In genomic region chr10:43220971-43221418, GRCh38 we compare ENCODE assay signal across 16 cellular contexts. TPM values are rescaled to one million over a fixed set of nuclear protein-coding genes. Genes with fewer than 3 reads are reported as not detected.
DNase-seq lines count a peak whose midpoint lies in the region; ATAC-seq and TF ChIP-seq lines count a peak whose summit lies in the region.
"Had no signal": no experiment of that assay in that cellular context is flagged by ENCODE, and none has a peak within 500 bp of the region (broad histone marks: within the 10 kb centered on the region; RNA-seq: fewer than 3 reads in every experiment).

No MANE protein-coding gene starts in this region.

- no peaks in the 10 kb centered on the region for H3K36me3 Mint-ChIP-seq in activated naive CD4-positive, alpha-beta T cell treated with anti-CD3 and anti-CD28 coated beads for 36 hours (ENCODE audit: low read depth)
- H3K36me3 Mint-ChIP-seq in stimulated activated naive CD8-positive, alpha-beta T cell treated with anti-CD3 and anti-CD28 coated beads, Interleukin-15, Interleukin-2, amounts not matched to agents 100 ng/mL and 50 ng/mL, for 24 hours (ENCODE audit: low read depth), result no peaks in the 10 kb centered on the region
- H3K36me3 Mint-ChIP-seq in CD4-positive, alpha-beta T cell (ENCODE audit: low read depth), result no peaks in the 10 kb centered on the region
- H3K36me3 Mint-ChIP-seq: stimulated activated naive B cell treated with anti-CD40 and anti-IgM and Interleukin-4, amounts not matched to agents 10 μg/mL and 1 μg/mL and 100 μg/mL, for 72 hours had no signal

- peak; percentile 4 for DNase-seq in activated naive CD4-positive, alpha-beta T cell treated with anti-CD3 and anti-CD28 coated beads for 36 hours
- DNase-seq in activated naive CD4-positive, alpha-beta T cell treated with Interleukin-2 at 50 U/mL for 16 hours, result no peak
- DNase-seq in Right ventricle myocardium superior (peak; percentile 22), esophagus squamous epithelium (lab: John Stamatoyannopoulos, UW) (no peak)
- DNase-seq in CD4-positive, alpha-beta T cell, result no peak
- DNase-seq: activated T-cell treated with anti-CD3 and anti-CD28 coated beads, Interleukin-2, amount 50 U/mL, for 72 hours; GDM1; NCI-H187; NCI-H524 treated with DMSO at 0.1 percent for 48 hours; stimulated activated naive B cell treated with anti-CD40 and anti-IgM and Interleukin-4, amounts not matched to agents 10 μg/mL and 1 μg/mL and 100 μg/mL, for 72 hours had no signal

- CTCF ChIA-PET in activated naive CD4-positive, alpha-beta T cell treated with anti-CD3 and anti-CD28 coated beads for 36 hours (lab: Charles Lee), result no interaction called here
- CTCF ChIA-PET in CD4-positive, alpha-beta T cell (lab: Charles Lee), result no interaction called here

- POLR2A ChIA-PET in CD4-positive, alpha-beta T cell (lab: Charles Lee), result no interaction called here

- no peaks in the 10 kb centered on the region for H3K4me1 ChIP-seq in esophagus squamous epithelium
- H3K4me1 ChIP-seq: Caco-2 had no signal

- no peaks in the 10 kb centered on the region for H3K9me3 Mint-ChIP-seq in activated naive CD4-positive, alpha-beta T cell treated with anti-CD3 and anti-CD28 coated beads for 36 hours
- no peaks in the 10 kb centered on the region for H3K9me3 Mint-ChIP-seq in stimulated activated naive CD8-positive, alpha-beta T cell treated with anti-CD3 and anti-CD28 coated beads, Interleukin-15, Interleukin-2, amounts not matched to agents 100 ng/mL and 50 ng/mL, for 24 hours
- no peaks in the 10 kb centered on the region for H3K9me3 Mint-ChIP-seq in CD4-positive, alpha-beta T cell
- H3K9me3 Mint-ChIP-seq: activated T-cell treated with anti-CD3 and anti-CD28 coated beads, Interleukin-2, amount 50 U/mL, for 72 hours; nephron progenitor cell; stimulated activated naive B cell treated with anti-CD40 and anti-IgM and Interleukin-4, amounts not matched to agents 10 μg/mL and 1 μg/mL and 100 μg/mL, for 72 hours had no signal

- no peak overlapping the region for H3K4me3 Mint-ChIP-seq in activated naive CD4-positive, alpha-beta T cell treated with anti-CD3 and anti-CD28 coated beads for 36 hours
- no peak overlapping the region for H3K4me3 Mint-ChIP-seq in stimulated activated naive CD8-positive, alpha-beta T cell treated with anti-CD3 and anti-CD28 coated beads, Interleukin-15, Interleukin-2, amounts not matched to agents 100 ng/mL and 50 ng/mL, for 24 hours
- H3K4me3 Mint-ChIP-seq in CD4-positive, alpha-beta T cell, result no peak overlapping the region
- H3K4me3 Mint-ChIP-seq: activated T-cell treated with anti-CD3 and anti-CD28 coated beads, Interleukin-2, amount 50 U/mL, for 72 hours; nephron progenitor cell; stimulated activated naive B cell treated with anti-CD40 and anti-IgM and Interleukin-4, amounts not matched to agents 10 μg/mL and 1 μg/mL and 100 μg/mL, for 72 hours had no signal

- no peak overlapping the region for H3K4me3 ChIP-seq in esophagus squamous epithelium

- H3K36me3 ChIP-seq in esophagus squamous epithelium, result no peaks in the 10 kb centered on the region

- no peak for TF ChIP-seq CTCF in esophagus squamous epithelium (IDR thresholded peaks at IDR 0.05)
- TF ChIP-seq CTCF in CD4-positive, alpha-beta T cell (IDR thresholded peaks at IDR 0.05), result no peak

- peaks cover 0 to 44% (median 0%) of the 10 kb centered on the region in 4 donors for H3K27me3 ChIP-seq in esophagus squamous epithelium
- H3K27me3 ChIP-seq in CD4-positive, alpha-beta T cell (ENCODE audit: control insufficient read depth, insufficient read depth, low read length), result no peaks in the 10 kb centered on the region

- no peaks in the 10 kb centered on the region for H3K4me1 Mint-ChIP-seq in activated naive CD4-positive, alpha-beta T cell treated with anti-CD3 and anti-CD28 coated beads for 36 hours (ENCODE audit: low read depth)
- H3K4me1 Mint-ChIP-seq in stimulated activated naive CD8-positive, alpha-beta T cell treated with anti-CD3 and anti-CD28 coated beads, Interleukin-15, Interleukin-2, amounts not matched to agents 100 ng/mL and 50 ng/mL, for 24 hours (ENCODE audit: low read depth), result peaks cover 19% of the 10 kb centered on the region
- peaks cover 5% of the 10 kb centered on the region for H3K4me1 Mint-ChIP-seq in CD4-positive, alpha-beta T cell (ENCODE audit: low read depth)

- intact Hi-C loops in activated naive CD4-positive, alpha-beta T cell treated with anti-CD3 and anti-CD28 coated beads for 36 hours (cut with micrococcal nuclease), result no loop called here
- intact Hi-C loops in Right ventricle myocardium superior (cut with DNase I), result no loop called here
- intact Hi-C loops in esophagus squamous epithelium (cut with DNase I), result no loop called here
- intact Hi-C loops in CD4-positive, alpha-beta T cell (cut with DNase I, micrococcal nuclease), result no loop called here

- H3K9me3 ChIP-seq in esophagus squamous epithelium, result no peaks in the 10 kb centered on the region
- H3K9me3 ChIP-seq in CD4-positive, alpha-beta T cell (ENCODE audit: control insufficient read depth, low read length), result no peaks in the 10 kb centered on the region
- H3K9me3 ChIP-seq: Caco-2 had no signal

- H3K27ac ChIP-seq in esophagus squamous epithelium, result no peak overlapping the region
- no peak overlapping the region for H3K27ac ChIP-seq in CD4-positive, alpha-beta T cell (ENCODE audit: low read depth, low read length)

- no peaks in the 10 kb centered on the region for H3K27me3 Mint-ChIP-seq in activated naive CD4-positive, alpha-beta T cell treated with anti-CD3 and anti-CD28 coated beads for 36 hours (ENCODE audit: low read depth)
- H3K27me3 Mint-ChIP-seq in stimulated activated naive CD8-positive, alpha-beta T cell treated with anti-CD3 and anti-CD28 coated beads, Interleukin-15, Interleukin-2, amounts not matched to agents 100 ng/mL and 50 ng/mL, for 24 hours, result no peaks in the 10 kb centered on the region
- H3K27me3 Mint-ChIP-seq in CD4-positive, alpha-beta T cell, result peaks cover 10% of the 10 kb centered on the region

- WGBS in esophagus squamous epithelium, 2 donors, result 79 to 80% methylated on average over 5 to 7 of the region's 12 CpGs

- H3K27ac Mint-ChIP-seq in activated naive CD4-positive, alpha-beta T cell treated with anti-CD3 and anti-CD28 coated beads for 36 hours, result no peak overlapping the region
- H3K27ac Mint-ChIP-seq in stimulated activated naive CD8-positive, alpha-beta T cell treated with anti-CD3 and anti-CD28 coated beads, Interleukin-15, Interleukin-2, amounts not matched to agents 100 ng/mL and 50 ng/mL, for 24 hours, result peak overlapping the region; percentile 49
- no peak overlapping the region for H3K27ac Mint-ChIP-seq in CD4-positive, alpha-beta T cell
- H3K27ac Mint-ChIP-seq: activated T-cell treated with anti-CD3 and anti-CD28 coated beads, Interleukin-2, amount 50 U/mL, for 72 hours; nephron progenitor cell; stimulated activated naive B cell treated with anti-CD40 and anti-IgM and Interleukin-4, amounts not matched to agents 10 μg/mL and 1 μg/mL and 100 μg/mL, for 72 hours had no signal

- no peak for TF ChIP-seq POLR2A in esophagus squamous epithelium (IDR thresholded peaks at IDR 0.05)

- ATAC-seq in HG03378 (IDR thresholded peaks at IDR 0.05; ENCODE audit: unreplicated experiment) (peak; percentile 73), Right ventricle myocardium superior (ENCODE audit: poor library complexity) (no peak), HG03045 (IDR thresholded peaks at IDR 0.05; ENCODE audit: unreplicated experiment) (no peak)
- ATAC-seq in CD4-positive, alpha-beta T cell (ENCODE audit: poor library complexity), result no peak
- ATAC-seq: activated T-cell treated with anti-CD3 and anti-CD28 coated beads, Interleukin-2, amount 50 U/mL, for 72 hours had no signal

RNA-seq across cellular contexts. Expression of gene RASGEF1A, which starts 45.9 kb away (rescaled TPM):
- not detected for total RNA-seq in activated naive CD4-positive, alpha-beta T cell treated with anti-CD3 and anti-CD28 coated beads for 36 hours
- total RNA-seq in Right ventricle myocardium superior (1.6 TPM), esophagus squamous epithelium (1 to 10 TPM in 3 of 4 donors, under 1 TPM in 1; 0.83 to 3.1 (median 2.7) TPM)
- total RNA-seq in CD4-positive, alpha-beta T cell, result 1 to 10 TPM; 1.2 to 1.4 TPM
- total RNA-seq: MCF 10A had no signal

Comparison
In these comparisons a context has a peak if more than half of its experiments do, and no peak if none do; other contexts are left out.
1. DNase-seq: peak in activated naive CD4-positive, alpha-beta T cell treated with anti-CD3 and anti-CD28 coated beads for 36 hours (single experiment) and Right ventricle myocardium superior (single experiment); none in activated naive CD4-positive, alpha-beta T cell treated with Interleukin-2 at 50 U/mL for 16 hours (single experiment), esophagus squamous epithelium (single experiment) and CD4-positive, alpha-beta T cell (0 of 10).